Comparison of ENCODE assay signal across 2 cellular contexts in the genomic region with DNA sequence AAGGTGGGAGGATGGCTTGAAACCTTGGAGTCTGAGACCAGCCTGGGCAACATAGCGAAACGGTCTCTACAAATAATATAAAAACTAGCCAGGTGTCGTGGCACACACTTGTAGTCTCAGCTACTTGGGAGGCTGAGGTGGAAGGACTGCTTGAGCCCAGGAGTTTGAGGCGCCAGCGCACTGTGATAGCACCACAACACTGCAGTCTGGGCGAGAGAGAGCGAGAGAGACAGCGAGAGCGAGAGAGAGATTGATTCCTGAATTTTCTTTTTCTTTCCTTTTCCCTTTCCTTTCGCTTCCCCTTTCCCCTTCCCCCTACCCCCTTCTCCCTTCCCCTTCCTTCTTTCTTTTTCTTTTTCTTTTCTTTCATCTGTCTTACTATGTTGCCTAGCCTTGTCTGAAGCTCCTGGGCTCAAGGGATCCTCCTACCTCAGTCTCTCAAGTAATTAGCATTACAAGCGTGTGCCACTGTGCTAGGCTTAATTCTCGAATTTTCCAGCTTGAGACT.
TF ChIP-seq lines count a peak whose summit lies in the region.

No MANE protein-coding gene starts in this region.

TF ChIP-seq in GM23338, 12 proteins besides CTCF, POLR2A, EP300 and RAD21:
- TF ChIP-seq CREB1 (CRISPR knock-in tag; IDR thresholded peaks at IDR 0.05; ENCODE audit: low read depth) (no peak), STAT1 (IDR thresholded peaks at IDR 0.05; ENCODE audit: unreplicated experiment) (no peak), EZH2 (IDR thresholded peaks at IDR 0.05; ENCODE audit: low read depth, unreplicated experiment) (no peak), JUNB (IDR thresholded peaks at IDR 0.05; ENCODE audit: unreplicated experiment) (no peak), POLR2AphosphoS5 (IDR thresholded peaks at IDR 0.05; ENCODE audit: low read depth) (no peak), NANOG (IDR thresholded peaks at IDR 0.05; ENCODE audit: borderline replicate concordance) (no peak)
- TF ChIP-seq, protein P1, sequence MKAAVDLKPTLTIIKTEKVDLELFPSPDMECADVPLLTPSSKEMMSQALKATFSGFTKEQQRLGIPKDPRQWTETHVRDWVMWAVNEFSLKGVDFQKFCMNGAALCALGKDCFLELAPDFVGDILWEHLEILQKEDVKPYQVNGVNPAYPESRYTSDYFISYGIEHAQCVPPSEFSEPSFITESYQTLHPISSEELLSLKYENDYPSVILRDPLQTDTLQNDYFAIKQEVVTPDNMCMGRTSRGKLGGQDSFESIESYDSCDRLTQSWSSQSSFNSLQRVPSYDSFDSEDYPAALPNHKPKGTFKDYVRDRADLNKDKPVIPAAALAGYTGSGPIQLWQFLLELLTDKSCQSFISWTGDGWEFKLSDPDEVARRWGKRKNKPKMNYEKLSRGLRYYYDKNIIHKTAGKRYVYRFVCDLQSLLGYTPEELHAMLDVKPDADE (IDR thresholded peaks at IDR 0.05), result no peak
- TF ChIP-seq, protein P2, sequence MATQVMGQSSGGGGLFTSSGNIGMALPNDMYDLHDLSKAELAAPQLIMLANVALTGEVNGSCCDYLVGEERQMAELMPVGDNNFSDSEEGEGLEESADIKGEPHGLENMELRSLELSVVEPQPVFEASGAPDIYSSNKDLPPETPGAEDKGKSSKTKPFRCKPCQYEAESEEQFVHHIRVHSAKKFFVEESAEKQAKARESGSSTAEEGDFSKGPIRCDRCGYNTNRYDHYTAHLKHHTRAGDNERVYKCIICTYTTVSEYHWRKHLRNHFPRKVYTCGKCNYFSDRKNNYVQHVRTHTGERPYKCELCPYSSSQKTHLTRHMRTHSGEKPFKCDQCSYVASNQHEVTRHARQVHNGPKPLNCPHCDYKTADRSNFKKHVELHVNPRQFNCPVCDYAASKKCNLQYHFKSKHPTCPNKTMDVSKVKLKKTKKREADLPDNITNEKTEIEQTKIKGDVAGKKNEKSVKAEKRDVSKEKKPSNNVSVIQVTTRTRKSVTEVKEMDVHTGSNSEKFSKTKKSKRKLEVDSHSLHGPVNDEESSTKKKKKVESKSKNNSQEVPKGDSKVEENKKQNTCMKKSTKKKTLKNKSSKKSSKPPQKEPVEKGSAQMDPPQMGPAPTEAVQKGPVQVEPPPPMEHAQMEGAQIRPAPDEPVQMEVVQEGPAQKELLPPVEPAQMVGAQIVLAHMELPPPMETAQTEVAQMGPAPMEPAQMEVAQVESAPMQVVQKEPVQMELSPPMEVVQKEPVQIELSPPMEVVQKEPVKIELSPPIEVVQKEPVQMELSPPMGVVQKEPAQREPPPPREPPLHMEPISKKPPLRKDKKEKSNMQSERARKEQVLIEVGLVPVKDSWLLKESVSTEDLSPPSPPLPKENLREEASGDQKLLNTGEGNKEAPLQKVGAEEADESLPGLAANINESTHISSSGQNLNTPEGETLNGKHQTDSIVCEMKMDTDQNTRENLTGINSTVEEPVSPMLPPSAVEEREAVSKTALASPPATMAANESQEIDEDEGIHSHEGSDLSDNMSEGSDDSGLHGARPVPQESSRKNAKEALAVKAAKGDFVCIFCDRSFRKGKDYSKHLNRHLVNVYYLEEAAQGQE (IDR thresholded peaks at IDR 0.05; ENCODE audit: unreplicated experiment), result no peak

TF ChIP-seq in K562, 482 proteins besides CTCF, POLR2A, EP300 and RAD21:
- TF ChIP-seq, protein P3, sequence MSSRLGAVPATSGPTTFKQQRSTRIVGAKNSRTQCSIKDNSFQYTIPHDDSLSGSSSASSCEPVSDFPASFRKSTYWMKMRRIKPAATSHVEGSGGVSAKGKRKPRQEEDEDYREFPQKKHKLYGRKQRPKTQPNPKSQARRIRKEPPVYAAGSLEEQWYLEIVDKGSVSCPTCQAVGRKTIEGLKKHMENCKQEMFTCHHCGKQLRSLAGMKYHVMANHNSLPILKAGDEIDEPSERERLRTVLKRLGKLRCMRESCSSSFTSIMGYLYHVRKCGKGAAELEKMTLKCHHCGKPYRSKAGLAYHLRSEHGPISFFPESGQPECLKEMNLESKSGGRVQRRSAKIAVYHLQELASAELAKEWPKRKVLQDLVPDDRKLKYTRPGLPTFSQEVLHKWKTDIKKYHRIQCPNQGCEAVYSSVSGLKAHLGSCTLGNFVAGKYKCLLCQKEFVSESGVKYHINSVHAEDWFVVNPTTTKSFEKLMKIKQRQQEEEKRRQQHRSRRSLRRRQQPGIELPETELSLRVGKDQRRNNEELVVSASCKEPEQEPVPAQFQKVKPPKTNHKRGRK (tag; IDR thresholded peaks at IDR 0.05), result peak; percentile 79
- no peak for TF ChIP-seq C11orf30 (IDR thresholded peaks at IDR 0.05; ENCODE audit: low read depth)
